In the genomic region with DNA sequence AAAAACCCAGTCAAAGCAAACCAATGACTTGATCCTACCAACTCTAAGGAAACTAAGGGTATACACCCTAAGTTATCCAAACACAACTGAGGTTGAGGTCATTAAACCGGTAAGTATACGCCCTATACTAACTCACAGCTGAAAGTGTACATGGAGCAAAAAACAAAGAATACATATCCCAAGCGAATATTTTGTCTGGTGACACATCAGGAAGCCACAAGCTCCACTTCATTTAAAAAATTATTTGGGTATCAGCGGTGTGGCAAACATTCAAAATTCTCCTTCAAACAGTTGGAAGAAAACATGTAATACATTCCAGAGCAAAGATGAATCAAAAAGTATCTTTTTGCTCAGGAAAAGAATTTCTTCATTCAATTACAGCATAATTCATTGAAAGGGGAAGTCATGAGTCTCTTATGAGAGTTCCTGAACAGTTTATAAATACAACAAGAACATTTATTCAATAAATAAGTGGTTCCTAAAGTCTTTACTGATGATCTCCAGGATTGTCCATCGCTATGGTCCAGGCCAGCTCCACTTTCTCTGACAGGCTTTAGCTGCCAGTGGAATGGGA, we compare ENCODE assay signal across 1 cellular context.
TF ChIP-seq lines count a peak whose summit lies in the region.

No MANE protein-coding gene starts in this region.

TF ChIP-seq in HepG2, 621 proteins besides CTCF, POLR2A, EP300 and RAD21:
- TF ChIP-seq MXD1 (CRISPR knock-in tag; IDR thresholded peaks at IDR 0.05) (no peak), GTF2F1 (IDR thresholded peaks at IDR 0.05; ENCODE audit: low read length) (no peak), AKNA (CRISPR knock-in tag; IDR thresholded peaks at IDR 0.05; ENCODE audit: borderline replicate concordance) (no peak), TCF7 (IDR thresholded peaks at IDR 0.05; ENCODE audit: low read depth) (no peak), ZC3H13 (CRISPR knock-in tag; IDR thresholded peaks at IDR 0.05) (no peak), ATRX (CRISPR knock-in tag; IDR thresholded peaks at IDR 0.05; ENCODE audit: borderline replicate concordance) (no peak), NCOA2 (CRISPR knock-in tag; IDR thresholded peaks at IDR 0.05) (no peak), ZNF737 (CRISPR knock-in tag; IDR thresholded peaks at IDR 0.05; ENCODE audit: borderline replicate concordance) (no peak), ZNF598 (CRISPR knock-in tag; IDR thresholded peaks at IDR 0.05; ENCODE audit: borderline replicate concordance) (no peak), ELF4 (CRISPR knock-in tag; IDR thresholded peaks at IDR 0.05; ENCODE audit: borderline replicate concordance) (no peak), ZSCAN31 (CRISPR knock-in tag; IDR thresholded peaks at IDR 0.05; ENCODE audit: low read depth) (no peak), ZNF329 (CRISPR knock-in tag; IDR thresholded peaks at IDR 0.05; ENCODE audit: low read depth) (no peak), NAIF1 (CRISPR knock-in tag; IDR thresholded peaks at IDR 0.05; ENCODE audit: borderline replicate concordance) (no peak), MATR3 (CRISPR knock-in tag; IDR thresholded peaks at IDR 0.05) (no peak)
- TF ChIP-seq, protein P1, sequence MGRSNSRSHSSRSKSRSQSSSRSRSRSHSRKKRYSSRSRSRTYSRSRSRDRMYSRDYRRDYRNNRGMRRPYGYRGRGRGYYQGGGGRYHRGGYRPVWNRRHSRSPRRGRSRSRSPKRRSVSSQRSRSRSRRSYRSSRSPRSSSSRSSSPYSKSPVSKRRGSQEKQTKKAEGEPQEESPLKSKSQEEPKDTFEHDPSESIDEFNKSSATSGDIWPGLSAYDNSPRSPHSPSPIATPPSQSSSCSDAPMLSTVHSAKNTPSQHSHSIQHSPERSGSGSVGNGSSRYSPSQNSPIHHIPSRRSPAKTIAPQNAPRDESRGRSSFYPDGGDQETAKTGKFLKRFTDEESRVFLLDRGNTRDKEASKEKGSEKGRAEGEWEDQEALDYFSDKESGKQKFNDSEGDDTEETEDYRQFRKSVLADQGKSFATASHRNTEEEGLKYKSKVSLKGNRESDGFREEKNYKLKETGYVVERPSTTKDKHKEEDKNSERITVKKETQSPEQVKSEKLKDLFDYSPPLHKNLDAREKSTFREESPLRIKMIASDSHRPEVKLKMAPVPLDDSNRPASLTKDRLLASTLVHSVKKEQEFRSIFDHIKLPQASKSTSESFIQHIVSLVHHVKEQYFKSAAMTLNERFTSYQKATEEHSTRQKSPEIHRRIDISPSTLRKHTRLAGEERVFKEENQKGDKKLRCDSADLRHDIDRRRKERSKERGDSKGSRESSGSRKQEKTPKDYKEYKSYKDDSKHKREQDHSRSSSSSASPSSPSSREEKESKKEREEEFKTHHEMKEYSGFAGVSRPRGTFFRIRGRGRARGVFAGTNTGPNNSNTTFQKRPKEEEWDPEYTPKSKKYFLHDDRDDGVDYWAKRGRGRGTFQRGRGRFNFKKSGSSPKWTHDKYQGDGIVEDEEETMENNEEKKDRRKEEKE (IDR thresholded peaks at IDR 0.05), result no peak
- TF ChIP-seq, protein P2, sequence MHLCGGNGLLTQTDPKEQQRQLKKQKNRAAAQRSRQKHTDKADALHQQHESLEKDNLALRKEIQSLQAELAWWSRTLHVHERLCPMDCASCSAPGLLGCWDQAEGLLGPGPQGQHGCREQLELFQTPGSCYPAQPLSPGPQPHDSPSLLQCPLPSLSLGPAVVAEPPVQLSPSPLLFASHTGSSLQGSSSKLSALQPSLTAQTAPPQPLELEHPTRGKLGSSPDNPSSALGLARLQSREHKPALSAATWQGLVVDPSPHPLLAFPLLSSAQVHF (CRISPR knock-in tag; IDR thresholded peaks at IDR 0.05), result no peak
- TF ChIP-seq, protein P3, sequence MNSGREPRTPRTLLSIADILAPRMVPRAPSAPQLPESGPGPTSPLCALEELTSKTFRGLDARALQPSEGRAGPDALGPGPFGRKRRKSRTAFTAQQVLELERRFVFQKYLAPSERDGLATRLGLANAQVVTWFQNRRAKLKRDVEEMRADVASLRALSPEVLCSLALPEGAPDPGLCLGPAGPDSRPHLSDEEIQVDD (CRISPR knock-in tag; IDR thresholded peaks at IDR 0.05; ENCODE audit: borderline replicate concordance), result no peak
- TF ChIP-seq, protein P4, sequence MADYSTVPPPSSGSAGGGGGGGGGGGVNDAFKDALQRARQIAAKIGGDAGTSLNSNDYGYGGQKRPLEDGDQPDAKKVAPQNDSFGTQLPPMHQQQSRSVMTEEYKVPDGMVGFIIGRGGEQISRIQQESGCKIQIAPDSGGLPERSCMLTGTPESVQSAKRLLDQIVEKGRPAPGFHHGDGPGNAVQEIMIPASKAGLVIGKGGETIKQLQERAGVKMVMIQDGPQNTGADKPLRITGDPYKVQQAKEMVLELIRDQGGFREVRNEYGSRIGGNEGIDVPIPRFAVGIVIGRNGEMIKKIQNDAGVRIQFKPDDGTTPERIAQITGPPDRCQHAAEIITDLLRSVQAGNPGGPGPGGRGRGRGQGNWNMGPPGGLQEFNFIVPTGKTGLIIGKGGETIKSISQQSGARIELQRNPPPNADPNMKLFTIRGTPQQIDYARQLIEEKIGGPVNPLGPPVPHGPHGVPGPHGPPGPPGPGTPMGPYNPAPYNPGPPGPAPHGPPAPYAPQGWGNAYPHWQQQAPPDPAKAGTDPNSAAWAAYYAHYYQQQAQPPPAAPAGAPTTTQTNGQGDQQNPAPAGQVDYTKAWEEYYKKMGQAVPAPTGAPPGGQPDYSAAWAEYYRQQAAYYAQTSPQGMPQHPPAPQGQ (CRISPR knock-in tag; IDR thresholded peaks at IDR 0.05; ENCODE audit: borderline replicate concordance), result no peak
